ENCODE assay signal across 8 cellular contexts in genomic region chr20:46400828-46401477, GRCh38. TPM values are rescaled to one million over a fixed set of nuclear protein-coding genes. Genes with fewer than 3 reads are reported as not detected.
DNase-seq lines count a peak whose midpoint lies in the region; ATAC-seq lines count a peak whose summit lies in the region.

No MANE protein-coding gene starts in this region.

- no peak overlapping the region for H3K4me3 ChIP-seq in thymus (ENCODE audit: low read length)

- peaks cover 72% of the 10 kb centered on the region for H3K4me1 Mint-ChIP-seq in activated naive CD8-positive, alpha-beta T cell (ENCODE audit: low read depth)

- WGBS in thymus = 20% methylated on average over 6 of the region's 6 CpGs

- H3K4me1 ChIP-seq in thymus (ENCODE audit: control insufficient read depth, insufficient read depth, low read length) = peaks cover 25% of the 10 kb centered on the region

- H3K4me3 Mint-ChIP-seq in activated naive CD8-positive, alpha-beta T cell = peak overlapping the region; percentile 71

- H3K9me3 ChIP-seq in thymus (ENCODE audit: control insufficient read depth) = no peaks in the 10 kb centered on the region

- peaks cover 4% of the 10 kb centered on the region for H3K36me3 ChIP-seq in thymus (ENCODE audit: control insufficient read depth, insufficient read depth)

- H3K27me3 Mint-ChIP-seq in activated naive CD8-positive, alpha-beta T cell = no peaks in the 10 kb centered on the region

- peak overlapping the region; percentile 89 for H3K27ac Mint-ChIP-seq in activated naive CD8-positive, alpha-beta T cell

- peak; percentile 4 for DNase-seq in stimulated activated CD8-positive, alpha-beta memory T cell treated with anti-CD3 and anti-CD28 coated beads, Interleukin-12 subunit alpha, Interleukin-12 subunit beta, amount 100 ng/mL, for 1 hour (ENCODE audit: low read depth)
- DNase-seq in stimulated activated CD8-positive, alpha-beta memory T cell treated with anti-CD3 and anti-CD28 coated beads, Interleukin-4, amount 100 ng/mL, for 48 hours = no peak
- DNase-seq in iris pigment epithelial cell (ENCODE audit: low read depth) (peak; percentile 76), DMS79 treated with DMSO at 0.1 percent for 48 hours (lab: John Stamatoyannopoulos, UW) (no peak)

- H3K27me3 ChIP-seq in thymus (ENCODE audit: control insufficient read depth, insufficient read depth) = no peaks in the 10 kb centered on the region

- H3K27ac ChIP-seq in thymus (ENCODE audit: low read depth) = peak overlapping the region; percentile 84

- peaks cover 6% of the 10 kb centered on the region for H3K36me3 Mint-ChIP-seq in activated naive CD8-positive, alpha-beta T cell

- ATAC-seq in GM21360 (IDR thresholded peaks at IDR 0.05; ENCODE audit: unreplicated experiment) (no peak), HG03139 (IDR thresholded peaks at IDR 0.05; ENCODE audit: unreplicated experiment) (no peak)

- H3K9me3 Mint-ChIP-seq in activated naive CD8-positive, alpha-beta T cell (ENCODE audit: low read depth) = no peaks in the 10 kb centered on the region

RNA-seq across cellular contexts. Expression of gene ELMO2, which starts 5.5 kb away (rescaled TPM):
- polyA plus RNA-seq in thymus = 32.9 TPM

Comparison
In these comparisons a context has a peak if more than half of its experiments do, and no peak if none do; other contexts are left out.
1. DNase-seq: peak in stimulated activated CD8-positive, alpha-beta memory T cell treated with anti-CD3 and anti-CD28 coated beads, Interleukin-12 subunit alpha, Interleukin-12 subunit beta, amount 100 ng/mL, for 1 hour (single experiment) and iris pigment epithelial cell (single experiment); none in stimulated activated CD8-positive, alpha-beta memory T cell treated with anti-CD3 and anti-CD28 coated beads, Interleukin-4, amount 100 ng/mL, for 48 hours (single experiment) and DMS79 treated with DMSO at 0.1 percent for 48 hours (single experiment).